In the genomic region with DNA sequence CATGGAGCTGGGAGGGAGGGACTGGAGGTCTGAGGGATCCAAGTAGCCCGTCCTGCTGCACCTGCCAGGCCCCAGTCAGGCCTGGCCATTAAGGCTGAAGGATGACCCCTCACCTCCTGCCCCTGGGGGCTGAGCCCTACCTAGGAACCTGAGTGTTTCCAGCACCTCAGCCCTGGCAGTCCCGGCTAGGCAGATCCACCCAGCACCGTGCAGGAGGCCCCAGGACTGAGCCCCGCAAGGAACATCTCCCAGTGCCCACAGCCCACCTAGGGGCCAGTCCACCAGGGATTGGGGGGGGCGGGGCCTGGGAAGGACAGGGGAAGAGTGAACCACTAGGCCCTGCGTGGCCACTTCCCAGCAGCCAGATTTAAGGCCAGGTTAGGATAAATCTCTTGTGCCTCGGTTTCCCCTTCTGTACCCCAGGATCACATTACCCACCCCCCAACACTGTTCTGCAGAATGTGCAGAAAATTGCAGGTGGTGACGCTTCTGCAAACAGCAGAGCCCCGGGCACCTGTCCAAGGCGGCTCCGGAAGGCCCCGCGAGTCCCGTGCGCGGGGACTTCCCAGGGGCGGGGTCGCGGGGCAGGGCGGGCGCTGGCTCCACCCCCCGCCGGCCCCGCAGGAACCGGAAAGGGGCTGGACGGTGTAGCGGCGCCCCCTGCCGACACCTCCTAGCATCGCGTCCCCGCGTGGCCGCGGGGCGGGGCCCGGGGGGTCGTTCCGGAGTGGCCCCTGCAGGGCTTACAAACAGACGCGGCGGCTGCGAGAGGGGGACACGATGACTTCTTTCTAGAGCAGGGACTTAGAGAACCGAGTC, we compare ENCODE assay signal across 8 cellular contexts. TPM values are rescaled to one million over a fixed set of nuclear protein-coding genes. Genes with fewer than 3 reads are reported as not detected.
A peak's percentile ranks its signal among the peaks of the same experiment; 100 is the strongest.
DNase-seq lines count a peak whose midpoint lies in the region; ATAC-seq and TF ChIP-seq lines count a peak whose summit lies in the region.

No MANE protein-coding gene starts in this region.

- H3K27me3 Mint-ChIP-seq in activated CD4-positive, alpha-beta T cell treated with anti-CD3 and anti-CD28 coated beads, Interleukin-2, amount 10 ng/mL, durations not matched to agents 24 days and 14 days: no peaks in the 10 kb centered on the region

- intact Hi-C loops in activated CD4-positive, alpha-beta T cell treated with anti-CD3 and anti-CD28 coated beads, Interleukin-2, amount 10 ng/mL, durations not matched to agents 24 days and 14 days (cut with micrococcal nuclease): loop anchor here (1.0 to 5.0 kb wide), 2 partner anchors 230 to 471 kb away; partner anchors contain the start of gene BNIP3
- intact Hi-C loops in lower lobe of right lung (cut with DNase I): loop anchor here (5.0 kb wide), 1 partner anchor 66 kb away; no protein-coding TSS in a partner anchor

- H3K9me3 ChIP-seq in lower lobe of right lung: no peaks in the 10 kb centered on the region

- H3K36me3 Mint-ChIP-seq in activated CD4-positive, alpha-beta T cell treated with anti-CD3 and anti-CD28 coated beads, Interleukin-2, amount 10 ng/mL, durations not matched to agents 24 days and 14 days (ENCODE audit: low read depth): no peaks in the 10 kb centered on the region

- ATAC-seq in GM18519 (IDR thresholded peaks at IDR 0.05; ENCODE audit: low FRiP score, unreplicated experiment): peak; percentile 55
- peak; percentile 76 for ATAC-seq in HG03064 (IDR thresholded peaks at IDR 0.05; ENCODE audit: low read depth, unreplicated experiment)
- peak; percentile 86 to 90 for ATAC-seq in lower lobe of right lung

- H3K27ac Mint-ChIP-seq in activated CD4-positive, alpha-beta T cell treated with anti-CD3 and anti-CD28 coated beads, Interleukin-2, amount 10 ng/mL, durations not matched to agents 24 days and 14 days: peak overlapping the region; percentile 56

- H3K4me1 Mint-ChIP-seq in activated CD4-positive, alpha-beta T cell treated with anti-CD3 and anti-CD28 coated beads, Interleukin-2, amount 10 ng/mL, durations not matched to agents 24 days and 14 days: peaks cover 11% of the 10 kb centered on the region

- peaks cover 5% of the 10 kb centered on the region for H3K27me3 ChIP-seq in lower lobe of right lung (ENCODE audit: low read depth)

- in situ Hi-C loops in ACHN (cut with HindIII; ENCODE audit: low pct_ligation_motif_present, low pct_unique_long_range_greater_than_20kb, low sequenced_read_pairs): no loop called here

- TF ChIP-seq CTCF in lower lobe of right lung (IDR thresholded peaks at IDR 0.05): peak; percentile 96

- H3K27ac ChIP-seq in lower lobe of right lung: peak overlapping the region; percentile 47

- DNase-seq in ACHN (peak; percentile 83), NCI-H2227 treated with DMSO at 0.1 percent for 48 hours (lab: John Stamatoyannopoulos, UW) (peak; percentile 44), dedifferentiated amniotic fluid mesenchymal stem cell (ENCODE audit: extremely low spot score) (peak; percentile 29), lower lobe of right lung (peak; percentile 93)
- DNase-seq in activated CD4-positive, alpha-beta T cell treated with anti-CD3 and anti-CD28 coated beads, Interleukin-2, amount 10 ng/mL, durations not matched to agents 24 days and 14 days: peak; percentile 97
- DNase-seq in stimulated activated CD4-positive, alpha-beta T cell treated with anti-CD3 and anti-CD28 coated beads, TNF-alpha, amount 100 ng/mL, for 1 hour (ENCODE audit: low read depth in 3 of 3, low spot score in 1 of 3): peak; percentile 85 to 92 (median 90)

- peaks cover 33% of the 10 kb centered on the region for H3K4me1 ChIP-seq in lower lobe of right lung

- H3K9me3 Mint-ChIP-seq in activated CD4-positive, alpha-beta T cell treated with anti-CD3 and anti-CD28 coated beads, Interleukin-2, amount 10 ng/mL, durations not matched to agents 24 days and 14 days: no peaks in the 10 kb centered on the region

- H3K4me3 ChIP-seq in lower lobe of right lung: peak overlapping the region; percentile 28

- H3K4me3 Mint-ChIP-seq in activated CD4-positive, alpha-beta T cell treated with anti-CD3 and anti-CD28 coated beads, Interleukin-2, amount 10 ng/mL, durations not matched to agents 24 days and 14 days: peak overlapping the region; percentile 64

- H3K36me3 ChIP-seq in lower lobe of right lung: no peaks in the 10 kb centered on the region

RNA-seq across cellular contexts. Expression of gene PWWP2B, which starts 55.9 kb away (rescaled TPM):
- 4.9 and 5.0 TPM in 2 replicates for total RNA-seq in activated CD4-positive, alpha-beta T cell treated with anti-CD3 and anti-CD28 coated beads, Interleukin-2, amount 10 ng/mL, durations not matched to agents 24 days and 14 days
- 25.2 TPM for total RNA-seq in lower lobe of right lung

Comparison
In these comparisons a context has a peak if more than half of its experiments do, and no peak if none do; other contexts are left out.
1. Peak in every context shown above with its lines: DNase-seq, ATAC-seq, H3K4me3 ChIP-seq and H3K27ac ChIP-seq.
2. DNase-seq: peak in every context shown above with its lines; median percentile 97 in activated CD4-positive, alpha-beta T cell treated with anti-CD3 and anti-CD28 coated beads, Interleukin-2, amount 10 ng/mL, durations not matched to agents 24 days and 14 days; 93 in lower lobe of right lung; 90 in stimulated activated CD4-positive, alpha-beta T cell treated with anti-CD3 and anti-CD28 coated beads, TNF-alpha, amount 100 ng/mL, for 1 hour; 83 in ACHN; 44 in NCI-H2227 treated with DMSO at 0.1 percent for 48 hours; 29 in dedifferentiated amniotic fluid mesenchymal stem cell.